ENCODE assay signal across 13 cellular contexts in genomic region chr5:141003791-141004601, GRCh38. TPM values are rescaled to one million over a fixed set of nuclear protein-coding genes. Genes with fewer than 3 reads are reported as not detected.
DNase-seq lines count a peak whose midpoint lies in the region; ATAC-seq, FAIRE-seq and TF ChIP-seq lines count a peak whose summit lies in the region.
"Had no signal": no experiment of that assay in that cellular context is flagged by ENCODE, and none has a peak within 500 bp of the region (broad histone marks: within the 10 kb centered on the region; RNA-seq: fewer than 3 reads in every experiment).

No MANE protein-coding gene starts in this region.

- H3F3A ChIP-seq in PC-3 (ENCODE audit: low read length, unreplicated experiment): peaks cover 6% of the 10 kb centered on the region

- peak overlapping the region; percentile 30; the same call in 1 of the 2 replicates for H3K4me3 ChIP-seq in PC-3 (ENCODE audit: low read length)
- H3K4me3 ChIP-seq: spleen, thoracic aorta had no signal

- H3K4me1 ChIP-seq in PC-3 (ENCODE audit: insufficient read depth, low read length): peaks cover 36% of the 10 kb centered on the region

- peaks cover 31 to 46% of the 10 kb centered on the region in 2 donors for H3K27me3 Mint-ChIP-seq in effector memory CD8-positive, alpha-beta T cell

- H3K27ac ChIP-seq in PC-3 (ENCODE audit: low read length): peak overlapping the region; percentile 90
- H3K27ac ChIP-seq: spleen, thoracic aorta had no signal

- no peak for FAIRE-seq in urothelium cell line (lab: Jason Lieb, UNC)

- peak; percentile 22 for DNase-seq in NCI-H2107 treated with DMSO at 0.1 percent for 48 hours (lab: John Stamatoyannopoulos, UW; ENCODE audit: unreplicated experiment)
- DNase-seq in NCI-H2107 (lab: John Stamatoyannopoulos, UW): no peak
- DNase-seq in PC-3: peak; percentile 95
- DNase-seq in iPS DF 4.7 (ENCODE audit: extremely low read depth, low spot score): peak; percentile 94
- peak; percentile 70 for DNase-seq in urothelium cell line (ENCODE audit: low spot score)
- DNase-seq in ACHN: no peak
- DNase-seq in HuH-7 (ENCODE audit: low spot score): no peak
- no peak for DNase-seq in effector memory CD8-positive, alpha-beta T cell
- DNase-seq: activated naive CD8-positive, alpha-beta T cell treated with anti-CD3 and anti-CD28 coated beads, Interleukin-2, amount 10 ng/mL, durations not matched to agents 7 days and 5 days; hippocampal formation; spleen had no signal

- H3K9ac ChIP-seq in PC-3 (ENCODE audit: low read length): peak overlapping the region; percentile 42

- H3K27ac Mint-ChIP-seq in effector memory CD8-positive, alpha-beta T cell: no peak overlapping the region
- H3K27ac Mint-ChIP-seq: activated naive CD8-positive, alpha-beta T cell treated with anti-CD3 and anti-CD28 coated beads, Interleukin-2, amount 10 ng/mL, durations not matched to agents 7 days and 5 days had no signal

- H3K36me3 Mint-ChIP-seq in effector memory CD8-positive, alpha-beta T cell (ENCODE audit: insufficient read depth): no peaks in the 10 kb centered on the region
- H3K36me3 Mint-ChIP-seq: activated naive CD8-positive, alpha-beta T cell treated with anti-CD3 and anti-CD28 coated beads, Interleukin-2, amount 10 ng/mL, durations not matched to agents 7 days and 5 days had no signal

- TF ChIP-seq CTCF in PC-3 (conservative IDR thresholded peaks at IDR 0.05; ENCODE audit: low read depth, low read length): no peak

- no peak overlapping the region for H3K4me3 Mint-ChIP-seq in effector memory CD8-positive, alpha-beta T cell
- H3K4me3 Mint-ChIP-seq: activated naive CD8-positive, alpha-beta T cell treated with anti-CD3 and anti-CD28 coated beads, Interleukin-2, amount 10 ng/mL, durations not matched to agents 7 days and 5 days had no signal

- peaks cover 0 to 6% of the 10 kb centered on the region in 2 donors for H3K4me1 Mint-ChIP-seq in effector memory CD8-positive, alpha-beta T cell (ENCODE audit: low read depth in 2 of 2)
- H3K4me1 Mint-ChIP-seq: activated naive CD8-positive, alpha-beta T cell treated with anti-CD3 and anti-CD28 coated beads, Interleukin-2, amount 10 ng/mL, durations not matched to agents 7 days and 5 days had no signal

- H3K9me3 ChIP-seq in PC-3 (ENCODE audit: low read length): no peaks in the 10 kb centered on the region
- H3K9me3 ChIP-seq: thoracic aorta had no signal

- POLR2A ChIA-PET in PC-3 (lab: Charles Lee; ENCODE audit: unreplicated experiment): interaction anchor here (0.5 to 0.9 kb wide), 3 partner anchors 36 to 270 kb away, joined by 3 to 5 read pairs (median 3); partner anchors contain the start of gene PCDHAC1

- no peaks in the 10 kb centered on the region for H4K20me1 ChIP-seq in PC-3 (ENCODE audit: low read length)

- H3K27me3 ChIP-seq in PC-3 (ENCODE audit: low read length): no peaks in the 10 kb centered on the region

- peaks cover 5 to 7% of the 10 kb centered on the region in 2 donors for H3K9me3 Mint-ChIP-seq in effector memory CD8-positive, alpha-beta T cell
- H3K9me3 Mint-ChIP-seq: activated naive CD8-positive, alpha-beta T cell treated with anti-CD3 and anti-CD28 coated beads, Interleukin-2, amount 10 ng/mL, durations not matched to agents 7 days and 5 days had no signal

- CTCF ChIA-PET in PC-3 (lab: Charles Lee): interaction anchor here (1.2 to 1.6 kb wide), 2 partner anchors 36 to 77 kb away, joined by 7 to 10 read pairs; no protein-coding TSS in a partner anchor

- no peak overlapping the region for H2AFZ ChIP-seq in PC-3 (ENCODE audit: low read length)

- peak overlapping the region; percentile 87 for H3K4me2 ChIP-seq in PC-3 (ENCODE audit: low read length)

- H3K36me3 ChIP-seq in PC-3 (ENCODE audit: low read depth, low read length): no peaks in the 10 kb centered on the region
- H3K36me3 ChIP-seq: spleen, thoracic aorta had no signal

- intact Hi-C loops in PC-3 (cut with micrococcal nuclease): loop anchor here (1.0 to 5.0 kb wide), 3 partner anchors 36 to 77 kb away; partner anchors contain the start of genes PCDHAC1 and PCDHAC2

- in situ Hi-C loops in ACHN (cut with HindIII; ENCODE audit: low pct_ligation_motif_present, low pct_unique_long_range_greater_than_20kb, low sequenced_read_pairs): no loop called here

- no peaks in the 10 kb centered on the region for H3K9me2 ChIP-seq in PC-3 (replicated peaks; ENCODE audit: low read length)

- BruUV-seq in PC-3 (replicated peaks; lab: Mats Ljungman, UMichigan): no TSS peak

- no peaks in the 10 kb centered on the region for H3K79me2 ChIP-seq in PC-3 (ENCODE audit: low read length)

- ATAC-seq in PC-3: peak; percentile 90
- no peak for ATAC-seq in effector memory CD8-positive, alpha-beta T cell (replicated peaks)

RNA-seq across cellular contexts. Expression of gene PCDHAC2, which starts 37.7 kb away (rescaled TPM):
- total RNA-seq in PC-3 (2014; rRNA removed): 4.2 and 8.2 TPM in 2 replicates
- total RNA-seq: activated naive CD8-positive, alpha-beta T cell treated with anti-CD3 and anti-CD28 coated beads, Interleukin-2, amount 10 ng/mL, durations not matched to agents 7 days and 5 days; T-helper 1 cell treated with Interleukin-12 subunit alpha and Interleukin-12 subunit beta and Interleukin-4 antibody, amounts not matched to agents 30 ng/mL and 1 ng/mL, for 36 hours had no signal

RNA-seq across cellular contexts. Expression of gene PCDHB1, which starts 47.2 kb away (rescaled TPM):
- 0.06 and 0.07 TPM in 2 replicates for total RNA-seq in PC-3 (2014; rRNA removed)
- total RNA-seq: activated naive CD8-positive, alpha-beta T cell treated with anti-CD3 and anti-CD28 coated beads, Interleukin-2, amount 10 ng/mL, durations not matched to agents 7 days and 5 days; spleen; T-helper 1 cell treated with Interleukin-12 subunit alpha and Interleukin-12 subunit beta and Interleukin-4 antibody, amounts not matched to agents 30 ng/mL and 1 ng/mL, for 36 hours; thoracic aorta had no signal

Comparison
In these comparisons a context has a peak if more than half of its experiments do, and no peak if none do; other contexts are left out.
1. DNase-seq: peak in NCI-H2107 treated with DMSO at 0.1 percent for 48 hours (single experiment), PC-3 (single experiment), iPS DF 4.7 (single experiment) and urothelium cell line (single experiment); none in NCI-H2107 (single experiment), ACHN (single experiment), HuH-7 (single experiment) and effector memory CD8-positive, alpha-beta T cell (0 of 3).